Comparison of ENCODE assay signal across 16 cellular contexts in the genomic region with DNA sequence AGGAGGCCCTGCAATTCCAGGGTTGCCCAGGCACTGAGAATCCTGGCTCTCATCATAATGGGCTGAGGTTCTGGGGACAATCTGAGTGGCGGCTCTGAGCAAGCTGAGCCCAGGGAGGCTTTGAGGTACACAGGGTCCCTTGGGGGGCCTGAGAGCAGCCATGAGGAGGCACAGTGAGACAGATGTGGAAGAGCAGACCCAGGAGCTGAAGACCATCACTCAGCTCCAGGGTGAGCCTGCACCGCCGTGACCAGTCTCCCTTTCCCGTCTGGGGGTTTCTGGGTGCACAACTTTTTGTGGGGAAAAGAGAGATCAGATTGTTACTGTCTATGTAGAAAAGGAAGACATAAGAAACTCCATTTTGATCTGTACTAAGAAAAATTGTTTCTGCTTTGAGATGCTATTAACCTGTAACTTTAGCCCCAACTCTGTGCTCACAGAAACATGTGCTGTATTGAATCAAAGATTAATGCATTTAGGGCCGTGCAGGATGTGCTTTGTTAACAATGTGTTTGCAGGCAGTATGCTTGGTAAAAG. TPM values are rescaled to one million over a fixed set of nuclear protein-coding genes. Genes with fewer than 3 reads are reported as not detected.
A peak's percentile ranks its signal among the peaks of the same experiment; 100 is the strongest.
DNase-seq lines count a peak whose midpoint lies in the region; TF ChIP-seq lines count a peak whose summit lies in the region.
"Had no signal": no experiment of that assay in that cellular context is flagged by ENCODE, and none has a peak within 500 bp of the region (broad histone marks: within the 10 kb centered on the region; RNA-seq: fewer than 3 reads in every experiment).

A gene (plus strand): TSS at position 101 of the 537 bp plus-strand sequence. CDS start 60 bp downstream, at position 161.

- peak within 1 kb of the TSS; percentile 58 for H3K27ac Mint-ChIP-seq in nephron progenitor cell
- H3K27ac Mint-ChIP-seq: natural killer cell treated with Interleukin-12 subunit alpha and Interleukin-12 subunit beta and Interleukin-15 and Interleukin-18, amount 100 ng/mL, for 72 hours had no signal

- no peak within 1 kb of the TSS for H3K4me3 ChIP-seq in HUES64 (ENCODE audit: low read length)
- H3K4me3 ChIP-seq in colonic mucosa: no peak within 1 kb of the TSS
- no peak within 1 kb of the TSS for H3K4me3 ChIP-seq in lower leg skin (ENCODE audit: low read depth, poor library complexity, severe bottlenecking)
- H3K4me3 ChIP-seq: SJSA1 had no signal

- peaks cover 11% of the 10 kb centered on the region for H3K4me1 ChIP-seq in HUES64 (ENCODE audit: insufficient read depth, low read length)
- peaks cover 22% of the 10 kb centered on the region for H3K4me1 ChIP-seq in colonic mucosa

- no peak for TF ChIP-seq CTCF in C4-2B (conservative IDR thresholded peaks at IDR 0.05)
- TF ChIP-seq CTCF in colonic mucosa (IDR thresholded peaks at IDR 0.05): no peak
- TF ChIP-seq CTCF in nephron progenitor cell (IDR thresholded peaks at IDR 0.05): no peak
- TF ChIP-seq CTCF in lower leg skin (IDR thresholded peaks at IDR 0.05): no peak

- H3K27me3 ChIP-seq in HUES64 (ENCODE audit: insufficient read depth, low read length) (peaks cover 16% of the 10 kb centered on the region), colonic mucosa (no peaks in the 10 kb centered on the region)
- H3K27me3 ChIP-seq: BE2C had no signal

- H3K4me3 Mint-ChIP-seq in nephron progenitor cell: peak within 1 kb of the TSS; percentile 11
- H3K4me3 Mint-ChIP-seq: H9; natural killer cell treated with Interleukin-12 subunit alpha and Interleukin-12 subunit beta and Interleukin-15 and Interleukin-18, amount 100 ng/mL, for 72 hours had no signal

- H3K9ac ChIP-seq in HUES64 (ENCODE audit: low read depth, low read length) (no peak within 1 kb of the TSS), colonic mucosa (ENCODE audit: low read depth in 2 of 2, low read length in 2 of 2) (peak within 1 kb of the TSS; percentile 28 to 51)

- H3K9me3 ChIP-seq in HUES64 (ENCODE audit: insufficient read depth, low read depth, low read length) (no peaks in the 10 kb centered on the region), colonic mucosa (no peaks in the 10 kb centered on the region)
- H3K9me3 ChIP-seq: BE2C, SJSA1 had no signal

- H3K9me3 Mint-ChIP-seq in nephron progenitor cell: no peaks in the 10 kb centered on the region
- H3K9me3 Mint-ChIP-seq: H9; natural killer cell treated with Interleukin-12 subunit alpha and Interleukin-12 subunit beta and Interleukin-15 and Interleukin-18, amount 100 ng/mL, for 72 hours had no signal

- intact Hi-C loops in colonic mucosa (cut with DNase I): loop anchor here (10.0 kb wide), 1 partner anchor 48 kb away; a partner anchor contains a TSS
- intact Hi-C loops in lower leg skin (cut with DNase I; ENCODE audit: low total_unique reads): no loop called here

- H3K36me3 ChIP-seq in HUES64 (ENCODE audit: insufficient read depth, low read length) (peaks cover 4% of the 10 kb centered on the region; the same call in 1 of the 2 replicates), colonic mucosa (no peaks in the 10 kb centered on the region)
- H3K36me3 ChIP-seq: BE2C had no signal

- WGBS in HUES64: 87% methylated on average over 5 of the region's 5 CpGs
- 41 to 49% methylated on average over 5 of the region's 5 CpGs for WGBS in lower leg skin, 2 donors

- H3K27me3 Mint-ChIP-seq in nephron progenitor cell (ENCODE audit: low read depth, poor library complexity): peaks cover 5% of the 10 kb centered on the region

- no peaks in the 10 kb centered on the region for H3K36me3 Mint-ChIP-seq in nephron progenitor cell (ENCODE audit: low read depth)
- H3K36me3 Mint-ChIP-seq: natural killer cell treated with Interleukin-12 subunit alpha and Interleukin-12 subunit beta and Interleukin-15 and Interleukin-18, amount 100 ng/mL, for 72 hours had no signal

- DNase-seq in colonic mucosa (no peak), nephron progenitor cell (no peak), SKM-1 (lab: John Stamatoyannopoulos, UW; ENCODE audit: unreplicated experiment) (no peak), lower leg skin (ENCODE audit: low spot score in 2 of 2) (no peak), kidney tubule cell (ENCODE audit: low spot score) (no peak)
- no peak for DNase-seq in stimulated activated CD4-positive, alpha-beta T cell treated with anti-CD3 and anti-CD28 coated beads, Interleukin-15, amount 100 ng/mL, for 24 hours
- DNase-seq: activated effector memory CD4-positive, alpha-beta T cell treated with Interleukin-2 at 50 U/mL for 16 hours; DND-41; H9; NCI-H1417 treated with DMSO at 0.1 percent for 48 hours; NCI-H2227 treated with DMSO at 0.1 percent for 48 hours had no signal

- H3K27ac ChIP-seq in C4-2B (peak within 1 kb of the TSS; percentile 26), HUES64 (ENCODE audit: low read depth, low read length) (peak within 1 kb of the TSS; percentile 65; the same call in 1 of the 2 replicates), colonic mucosa (no peak within 1 kb of the TSS)
- H3K27ac ChIP-seq: SJSA1 had no signal

- peaks cover 53% of the 10 kb centered on the region for H3K4me1 Mint-ChIP-seq in nephron progenitor cell

- no peak for TF ChIP-seq POLR2A in lower leg skin (IDR thresholded peaks at IDR 0.05)

RNA-seq across cellular contexts. Expression of the gene that starts here (rescaled TPM):
- not detected for polyA plus RNA-seq in HUES64 (2013, experiment 1 of 2)
- 0.95 TPM for polyA plus RNA-seq in HUES64 (2013, experiment 2 of 2)
- total RNA-seq in colonic mucosa (10 to 100 TPM in 1 of 2 donors, 1 to 10 TPM in 1; 2.4 to 20.0 TPM), lower leg skin (1 to 10 TPM in 3 of 4 donors, under 1 TPM in 1; 0.37 to 9.1 (median 2.0) TPM)
